19 cellular contexts compared by ENCODE assay signal in the genomic region with DNA sequence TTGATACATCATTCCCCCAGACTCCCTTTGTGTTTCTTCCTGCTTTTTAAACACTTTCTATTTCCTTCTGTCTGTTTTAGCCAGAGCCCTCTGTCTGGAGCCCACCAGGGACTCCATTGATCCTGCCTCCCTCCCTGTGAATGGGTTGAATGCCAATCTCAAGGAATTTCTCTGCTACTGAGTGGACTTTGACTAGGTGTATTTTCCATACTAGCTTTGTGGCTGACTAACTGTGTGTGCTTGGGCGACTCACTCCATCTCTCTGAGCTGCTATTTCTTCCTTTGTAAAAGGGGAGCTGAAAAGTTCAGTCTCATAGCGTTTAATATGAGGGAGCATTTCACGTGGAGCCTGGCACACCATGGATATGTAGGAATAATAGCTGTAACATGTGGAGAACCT.
"Had no signal": no experiment of that assay in that cellular context is flagged by ENCODE, and none has a peak within 500 bp of the region (broad histone marks: within the 10 kb centered on the region; RNA-seq: fewer than 3 reads in every experiment).

No MANE protein-coding gene starts in this region.

- H3K27ac ChIP-seq: colonic mucosa, epithelial cell of prostate, esophagus muscularis mucosa, gastroesophageal sphincter, ovary, right atrium auricular region, suprapubic skin, thyroid gland, upper lobe of left lung, uterus had no signal

- DNase-seq: colonic mucosa; dermis blood vessel endothelial cell; effector CD4-positive, alpha-beta T cell; glutamatergic neuron; immature natural killer cell; kidney; naive thymus-derived CD4-positive, alpha-beta T cell; ovary; stimulated activated CD4-positive, alpha-beta T cell treated with anti-CD3 and anti-CD28 coated beads, Interleukin-2, amount 100 ng/mL, for 48 hours; stimulated activated naive CD4-positive, alpha-beta T cell treated with Interleukin-2 at 50 U/mL for 16 hours; thyroid gland; upper lobe of left lung; uterus had no signal

- H3K4me3 ChIP-seq: colonic mucosa, esophagus muscularis mucosa, gastroesophageal sphincter, ovary, right atrium auricular region, smooth muscle cell, suprapubic skin, thyroid gland, upper lobe of left lung, uterus had no signal

- H3K4me1 ChIP-seq: colonic mucosa, gastroesophageal sphincter, right atrium auricular region, suprapubic skin, thyroid gland, upper lobe of left lung, uterus had no signal

- H3K4me2 ChIP-seq: smooth muscle cell had no signal

- H3K9me3 ChIP-seq: colonic mucosa, esophagus muscularis mucosa, gastroesophageal sphincter, ovary, suprapubic skin, thyroid gland, upper lobe of left lung, uterus had no signal

- H3K36me3 ChIP-seq: colonic mucosa, ovary, uterus had no signal

- H3K27me3 ChIP-seq: colonic mucosa, esophagus muscularis mucosa, gastroesophageal sphincter, ovary, right atrium auricular region, suprapubic skin, thyroid gland, upper lobe of left lung, uterus had no signal

- FAIRE-seq: kidney had no signal

- ATAC-seq: gastroesophageal sphincter; naive thymus-derived CD4-positive, alpha-beta T cell had no signal
